In genomic region chr17:47948706-47949196, GRCh38 we compare ENCODE assay signal across 9 cellular contexts. TPM values are rescaled to one million over a fixed set of nuclear protein-coding genes. Genes with fewer than 3 reads are reported as not detected.
A peak's percentile ranks its signal among the peaks of the same experiment; 100 is the strongest.
DNase-seq lines count a peak whose midpoint lies in the region; ATAC-seq, FAIRE-seq and TF ChIP-seq lines count a peak whose summit lies in the region.
"Had no signal": no experiment of that assay in that cellular context is flagged by ENCODE, and none has a peak within 500 bp of the region (broad histone marks: within the 10 kb centered on the region; RNA-seq: fewer than 3 reads in every experiment).

No MANE protein-coding gene starts in this region.

- peak overlapping the region; percentile 37 to 56 for H3K9ac ChIP-seq in kidney (ENCODE audit: low read length in 2 of 2)

- intact Hi-C loops in kidney (cut with DNase I) (no loop called here), transverse colon (cut with DNase I; ENCODE audit: low total_unique reads) (loop anchor here (5.0 to 10.0 kb wide), 2 partner anchors 46 to 104 kb away; partner anchors contain the start of gene SCRN2)

- peaks cover 21% of the 10 kb centered on the region for H3K4me1 Mint-ChIP-seq in activated T-helper 17 cell treated with anti-CD3 and anti-CD28 coated beads, Interleukin-2, amount 50 U/mL, for 72 hours

- peak overlapping the region; percentile 50 for H3K4me3 Mint-ChIP-seq in activated T-helper 17 cell treated with anti-CD3 and anti-CD28 coated beads, Interleukin-2, amount 50 U/mL, for 72 hours

- peak; percentile 57 for TF ChIP-seq POLR2A in transverse colon (IDR thresholded peaks at IDR 0.05)

- H3K27me3 Mint-ChIP-seq in activated T-helper 17 cell treated with anti-CD3 and anti-CD28 coated beads, Interleukin-2, amount 50 U/mL, for 72 hours = no peaks in the 10 kb centered on the region

- H3K36me3 ChIP-seq in kidney (ENCODE audit: control insufficient read depth in 1 of 2, insufficient read depth in 2 of 2, low read length in 2 of 2) (peaks cover 6 to 9% of the 10 kb centered on the region in 2 donors), transverse colon (no peaks in the 10 kb centered on the region)

- no peak for FAIRE-seq in kidney (lab: Jason Lieb, UNC)

- in situ Hi-C loops in transverse colon (cut with MboI; ENCODE audit: low pct_ligation_motif_present in 1 of 4, low pct_unique_long_range_greater_than_20kb in 1 of 4, low sequenced_read_pairs in 3 of 4) = no loop called here

- no peaks in the 10 kb centered on the region for H3K27me3 ChIP-seq in transverse colon

- H3K4me3 ChIP-seq in kidney (ENCODE audit: low read length in 2 of 2) (peak overlapping the region; percentile 9 to 43), transverse colon (no peak overlapping the region)

- TF ChIP-seq EP300 in transverse colon (IDR thresholded peaks at IDR 0.05; ENCODE audit: low read depth) = no peak

- 0 to 12% methylated on average over 2 to 5 of the region's 5 CpGs for WGBS in transverse colon (ENCODE audit: low coverage in 1 of 2), 2 donors

- no peaks in the 10 kb centered on the region for H3K9me3 Mint-ChIP-seq in activated T-helper 17 cell treated with anti-CD3 and anti-CD28 coated beads, Interleukin-2, amount 50 U/mL, for 72 hours

- ATAC-seq in activated T-helper 17 cell treated with anti-CD3 and anti-CD28 coated beads, Interleukin-2, amount 50 U/mL, for 72 hours (replicated peaks) = no peak
- ATAC-seq in GM21786 (IDR thresholded peaks at IDR 0.05; ENCODE audit: unreplicated experiment) (no peak), HG03354 (IDR thresholded peaks at IDR 0.05; ENCODE audit: poor library complexity, severe bottlenecking, unreplicated experiment) (no peak)

- peaks cover 58% of the 10 kb centered on the region for H3K36me3 Mint-ChIP-seq in activated T-helper 17 cell treated with anti-CD3 and anti-CD28 coated beads, Interleukin-2, amount 50 U/mL, for 72 hours (ENCODE audit: low read depth)

- H3K27ac ChIP-seq in kidney (ENCODE audit: low read depth in 2 of 2, low read length in 2 of 2) (peak overlapping the region; percentile 87 to 97), transverse colon (peak overlapping the region; percentile 88 to 93 (median 90))

- TF ChIP-seq CTCF in kidney (IDR thresholded peaks at IDR 0.05; ENCODE audit: borderline replicate concordance, extremely low read depth, insufficient read depth) = no peak
- no peak for TF ChIP-seq CTCF in transverse colon (IDR thresholded peaks at IDR 0.05)

- peak; percentile 23 for DNase-seq in activated T-cell treated with anti-CD3 and anti-CD28 coated beads, Interleukin-2, amount 50 U/mL, for 1 hour
- DNase-seq in activated T-cell treated with anti-CD3 and anti-CD28 coated beads for 4 hours = no peak
- DNase-seq in kidney = no peak
- no peak for DNase-seq in transverse colon
- no peak for DNase-seq in NCI-H1436 treated with DMSO at 0.1 percent for 48 hours (lab: John Stamatoyannopoulos, UW)

- peak overlapping the region; percentile 70 for H3K27ac Mint-ChIP-seq in activated T-helper 17 cell treated with anti-CD3 and anti-CD28 coated beads, Interleukin-2, amount 50 U/mL, for 72 hours

- H3K9me3 ChIP-seq in kidney (ENCODE audit: control insufficient read depth in 1 of 2, low read length in 2 of 2) (no peaks in the 10 kb centered on the region), transverse colon (no peaks in the 10 kb centered on the region)

- H3K4me1 ChIP-seq in kidney (ENCODE audit: control insufficient read depth in 1 of 2, insufficient read depth in 1 of 2, low read depth in 1 of 2, low read length in 2 of 2) (peaks cover 36 to 68% of the 10 kb centered on the region in 2 donors), transverse colon (peaks cover 20 to 83% (median 60%) of the 10 kb centered on the region in 4 donors)

RNA-seq across cellular contexts. Expression of gene PNPO, which starts 7.4 kb away (rescaled TPM):
- total RNA-seq in activated T-helper 17 cell treated with anti-CD3 and anti-CD28 coated beads, Interleukin-2, amount 50 U/mL, for 72 hours = 10 to 100 TPM; 18.0 to 33.7 TPM
- total RNA-seq in kidney (45.1 TPM), transverse colon (10 to 100 TPM in 3 of 4 donors, 1 to 10 TPM in 1; 7.4 to 83.8 (median 31.6) TPM)
- 55.8 TPM for polyA plus RNA-seq in kidney (ENCODE audit: insufficient read depth, low read depth, low replicate concordance)

RNA-seq across cellular contexts. Expression of gene PRR15L, which starts 8.9 kb away (rescaled TPM):
- not detected for total RNA-seq in activated T-helper 17 cell treated with anti-CD3 and anti-CD28 coated beads, Interleukin-2, amount 50 U/mL, for 72 hours
- total RNA-seq in kidney (105 TPM), transverse colon (100 to 1,000 TPM; 111 to 230 (median 182) TPM)
- 64.5 TPM for polyA plus RNA-seq in kidney (ENCODE audit: insufficient read depth, low read depth, low replicate concordance)
- polyA plus RNA-seq: BJ had no signal

RNA-seq across cellular contexts. Expression of gene CDK5RAP3, which starts 22.2 kb away (rescaled TPM):
- total RNA-seq in activated T-helper 17 cell treated with anti-CD3 and anti-CD28 coated beads, Interleukin-2, amount 50 U/mL, for 72 hours = 100 to 1,000 TPM; 139 to 216 TPM
- total RNA-seq in kidney = 208 TPM
- polyA plus RNA-seq in kidney (ENCODE audit: insufficient read depth, low read depth, low replicate concordance) = 140 TPM
- total RNA-seq in transverse colon = 100 to 1,000 TPM; 159 to 540 (median 296) TPM

RNA-seq across cellular contexts. Expression of gene SP2, which starts 52.7 kb away (rescaled TPM):
- 10 to 100 TPM; 23.7 to 24.2 TPM for total RNA-seq in activated T-helper 17 cell treated with anti-CD3 and anti-CD28 coated beads, Interleukin-2, amount 50 U/mL, for 72 hours
- total RNA-seq in kidney (23.6 TPM), transverse colon (10 to 100 TPM in 3 of 4 donors, 1 to 10 TPM in 1; 8.3 to 22.1 (median 17.4) TPM)
- polyA plus RNA-seq in kidney (ENCODE audit: insufficient read depth, low read depth, low replicate concordance) = 9.0 TPM

Comparison
In these comparisons a context has a peak if more than half of its experiments do, and no peak if none do; other contexts are left out.
1. H3K4me3 ChIP-seq: peak in kidney (2 of 2); none in transverse colon (0 of 4).
2. RNA of gene PRR15L, which starts 8.9 kb away (total RNA-seq): 111 to 230 TPM in transverse colon and 105 TPM in kidney (single experiment); not detected in activated T-helper 17 cell treated with anti-CD3 and anti-CD28 coated beads, Interleukin-2, amount 50 U/mL, for 72 hours; every median in the first group is over 100 times any median in the second.